Comparison of ENCODE assay signal across 7 cellular contexts in the genomic region with DNA sequence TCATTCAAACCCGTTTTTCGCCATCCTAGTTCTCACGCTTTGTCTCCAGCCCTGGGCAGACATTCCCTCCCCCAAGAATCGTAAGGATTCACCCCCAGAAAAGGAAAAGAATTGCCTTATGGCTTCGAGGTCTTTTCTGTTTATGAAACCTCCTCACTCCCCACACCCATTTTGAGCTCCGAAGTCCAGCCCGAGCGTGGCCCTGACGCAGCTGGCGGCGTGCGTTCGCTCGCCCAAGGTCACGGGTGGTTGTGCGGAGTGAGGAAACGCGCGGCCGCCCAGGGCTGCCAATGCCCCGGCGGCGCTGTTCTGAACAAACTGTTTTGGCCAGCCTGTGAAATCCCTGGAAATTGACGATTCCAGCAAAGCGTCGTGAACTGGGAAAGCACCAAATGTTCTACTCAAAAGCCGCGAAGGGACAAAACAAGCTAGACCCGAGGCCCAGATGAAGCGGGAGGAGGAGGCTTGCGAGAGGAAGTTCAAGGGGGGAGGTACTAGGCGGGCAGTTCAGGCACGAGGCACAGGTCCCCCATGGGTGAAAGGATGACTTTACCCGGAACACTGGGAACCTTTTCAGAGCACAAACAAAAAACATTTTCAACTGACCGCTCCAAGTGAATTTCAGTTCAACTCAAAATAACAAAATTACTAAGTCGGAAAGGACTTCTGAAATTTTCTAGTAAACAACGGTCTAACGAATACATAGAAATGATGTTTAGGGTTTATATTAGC. TPM values are rescaled to one million over a fixed set of nuclear protein-coding genes. Genes with fewer than 3 reads are reported as not detected.
A peak's percentile ranks its signal among the peaks of the same experiment; 100 is the strongest.
DNase-seq lines count a peak whose midpoint lies in the region; ATAC-seq lines count a peak whose summit lies in the region.

No MANE protein-coding gene starts in this region.

- H3K27ac ChIP-seq in caudate nucleus (ENCODE audit: low read depth, low read length) (peak overlapping the region; percentile 100), skin epidermis (peak overlapping the region; percentile 51 to 100 (median 99))

- peak overlapping the region; percentile 70 to 93 (median 84) for H3K4me3 ChIP-seq in skin epidermis

- peak overlapping the region; percentile 89 to 99 (median 95) for H3K4me3 Mint-ChIP-seq in immature natural killer cell

- H3K36me3 Mint-ChIP-seq in immature natural killer cell, result peaks cover 0 to 4% (median 0%) of the 10 kb centered on the region in 3 donors

- peak overlapping the region; percentile 97 to 100 (median 100) for H3K27ac Mint-ChIP-seq in immature natural killer cell

- ATAC-seq in GM18508 (IDR thresholded peaks at IDR 0.05; ENCODE audit: insufficient read depth, unreplicated experiment), result peak; percentile 25
- peak; percentile 39 for ATAC-seq in HG02938 (IDR thresholded peaks at IDR 0.05; ENCODE audit: unreplicated experiment)

- peaks cover 8 to 18% (median 13%) of the 10 kb centered on the region in 3 donors for H3K27me3 Mint-ChIP-seq in immature natural killer cell (ENCODE audit: low read depth in 3 of 3)

- peak; percentile 65 to 83 for DNase-seq in NCI-H2081 (lab: John Stamatoyannopoulos, UW)
- DNase-seq in activated CD4-positive, CD25-positive, alpha-beta regulatory T cell (lab: John Stamatoyannopoulos, UW), result peak in 3 of 4 experiments; percentile 27 to 42 (median 36)
- peak in 59 of 61 donors; percentile 15 to 92 (median 84) for DNase-seq in caudate nucleus (lab: John Stamatoyannopoulos, UW)
- peak; percentile 70 to 78 (median 76) for DNase-seq in immature natural killer cell

- H3K9me3 Mint-ChIP-seq in immature natural killer cell, result no peaks in the 10 kb centered on the region

- peaks cover 37 to 44% of the 10 kb centered on the region in 2 donors for H3K4me1 Mint-ChIP-seq in immature natural killer cell

RNA-seq across cellular contexts. Expression of a gene that starts 0.7 kb away (rescaled TPM):
- polyA plus RNA-seq in immature natural killer cell, result 10 to 100 TPM; 44.2 to 95.7 (median 53.7) TPM

Comparison
In these comparisons a context has a peak if more than half of its experiments do, and no peak if none do; other contexts are left out.
1. Peak in every context shown above with its lines: DNase-seq, ATAC-seq, H3K4me3 ChIP-seq and H3K27ac ChIP-seq.